ENCODE assay signal across 8 cellular contexts in genomic region chr3:168094580-168094876, GRCh38. TPM values are rescaled to one million over a fixed set of nuclear protein-coding genes. Genes with fewer than 3 reads are reported as not detected.
DNase-seq lines count a peak whose midpoint lies in the region; ATAC-seq and TF ChIP-seq lines count a peak whose summit lies in the region.

No MANE protein-coding gene starts in this region.

- POLR2A ChIA-PET in Panc1 (lab: Charles Lee): interaction anchor here (1.3 kb wide), 1 partner anchor 15 kb away, joined by 4 read pairs; no protein-coding TSS in a partner anchor

- TF ChIP-seq CTCF in Panc1 (IDR thresholded peaks at IDR 0.05): no peak

- in situ Hi-C loops in Panc1 (cut with HindIII; ENCODE audit: low pct_unique_long_range_greater_than_20kb, low sequenced_read_pairs): no loop called here

- DNase-seq in Panc1 (ENCODE audit: low read depth, low spot score) (no peak), epithelial cell of prostate (ENCODE audit: low read depth, low spot score) (no peak), kidney glomerular epithelial cell (lab: John Stamatoyannopoulos, UW) (no peak), HK-2 (ENCODE audit: unreplicated experiment) (no peak)

- H3K9me3 ChIP-seq in Panc1 (ENCODE audit: control insufficient read depth, insufficient read depth, low read depth, low read length) (no peaks in the 10 kb centered on the region), neuron (ENCODE audit: low read length) (no peaks in the 10 kb centered on the region)

- BruUV-seq in Panc1 (replicated peaks; lab: Mats Ljungman, UMichigan): no TSS peak

- H3K4me1 ChIP-seq in Panc1 (ENCODE audit: control insufficient read depth, insufficient read depth, low read length) (peaks cover 39% of the 10 kb centered on the region), neuron (ENCODE audit: insufficient read depth, low read length) (peaks cover 28% of the 10 kb centered on the region)

- peak overlapping the region; percentile 98 for H2AFZ ChIP-seq in neuron (ENCODE audit: low read depth, low read length)

- intact Hi-C loops in Panc1 (cut with micrococcal nuclease; ENCODE audit: unreplicated experiment): loop anchor here (2.0 kb wide), 1 partner anchor 48 kb away; no protein-coding TSS in a partner anchor

- peak overlapping the region; percentile 81 to 85 for H3K4me3 ChIP-seq in Panc1 (ENCODE audit: low read depth in 2 of 2, low read length in 2 of 2)
- H3K4me3 ChIP-seq in neuron (ENCODE audit: low read length): peak overlapping the region; percentile 92

- ATAC-seq in GM19397 (IDR thresholded peaks at IDR 0.05; ENCODE audit: unreplicated experiment): peak; percentile 39
- peak; percentile 52 for ATAC-seq in Panc1
- ATAC-seq in GM19467 (IDR thresholded peaks at IDR 0.05; ENCODE audit: unreplicated experiment): no peak
- ATAC-seq in GM21619 (IDR thresholded peaks at IDR 0.05; ENCODE audit: unreplicated experiment): no peak

- H3K36me3 ChIP-seq in Panc1 (ENCODE audit: control insufficient read depth, insufficient read depth, low read length) (no peaks in the 10 kb centered on the region), neuron (ENCODE audit: insufficient read depth, low read length) (no peaks in the 10 kb centered on the region)

- H3K27ac ChIP-seq in Panc1 (ENCODE audit: low read length) (peak overlapping the region; percentile 82), epithelial cell of prostate (peak overlapping the region; percentile 80)

- no peaks in the 10 kb centered on the region for H3K27me3 ChIP-seq in Panc1 (ENCODE audit: control insufficient read depth, insufficient read depth, low read length)
- H3K27me3 ChIP-seq in neuron (ENCODE audit: insufficient read depth, low read length): no peaks in the 10 kb centered on the region

- CTCF ChIA-PET in Panc1 (lab: Charles Lee): no interaction called here

RNA-seq across cellular contexts. Expression of gene GOLIM4, which starts 1.2 kb away (rescaled TPM):
- total RNA-seq in Panc1 (2021; ENCODE audit: unreplicated experiment): 35.4 TPM
- polyA plus RNA-seq in Panc1 (2012; ENCODE audit: insufficient read length): 46.0 TPM

Comparison
In these comparisons a context has a peak if more than half of its experiments do, and no peak if none do; other contexts are left out.
1. ATAC-seq: peak in GM19397 (single experiment) and Panc1 (single experiment); none in GM19467 (single experiment) and GM21619 (single experiment).